In the genomic region with DNA sequence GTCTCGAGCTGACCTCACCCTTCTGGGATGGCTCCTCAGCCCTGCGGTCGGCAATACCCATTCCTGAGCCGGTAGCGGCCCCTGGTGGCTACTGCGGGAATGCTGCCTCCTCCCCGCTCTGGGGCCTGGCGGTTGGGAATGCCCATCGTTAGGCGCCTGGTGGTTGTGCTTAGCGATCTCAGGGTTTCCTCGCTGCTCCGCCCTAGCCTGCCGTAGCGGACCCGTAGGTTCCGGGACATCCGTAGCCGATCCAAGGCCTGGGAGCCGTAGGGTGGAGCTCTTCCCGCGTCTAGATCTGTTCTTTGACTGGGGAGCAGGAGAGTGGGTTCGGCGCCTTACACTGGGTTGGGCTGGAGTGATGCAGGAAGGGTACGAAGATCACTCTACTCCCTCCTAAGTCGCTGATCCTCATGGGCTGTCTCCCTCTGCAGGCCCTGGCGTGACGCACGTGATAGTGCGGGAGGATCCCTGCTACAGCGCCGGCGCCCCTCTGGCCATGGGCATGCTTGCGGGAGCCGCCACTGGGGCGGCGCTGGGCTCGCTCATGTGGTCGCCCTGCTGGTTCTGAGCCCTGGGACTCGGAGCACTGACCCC, we compare ENCODE assay signal across 8 cellular contexts. TPM values are rescaled to one million over a fixed set of nuclear protein-coding genes. Genes with fewer than 3 reads are reported as not detected.
DNase-seq lines count a peak whose midpoint lies in the region; ATAC-seq and TF ChIP-seq lines count a peak whose summit lies in the region.

No MANE protein-coding gene starts in this region.

- in situ Hi-C loops in Caki2 (cut with HindIII; ENCODE audit: low pct_unique_long_range_greater_than_20kb, low sequenced_read_pairs) (no loop called here), astrocyte of the cerebellum (cut with HindIII; ENCODE audit: low sequenced_read_pairs) (no loop called here)

- peak; percentile 90 for TF ChIP-seq CTCF in astrocyte of the cerebellum (IDR thresholded peaks at IDR 0.05; ENCODE audit: low read depth, low read length, missing control alignments)

- H3K4me3 ChIP-seq in astrocyte of the cerebellum (ENCODE audit: low read depth, low read length), result peak overlapping the region; percentile 30
- H3K4me3 ChIP-seq in aorta (ENCODE audit: low read length in 2 of 2), result no peak overlapping the region

- H3K36me3 ChIP-seq in aorta (ENCODE audit: control insufficient read depth in 1 of 2, insufficient read depth in 2 of 2, low read length in 1 of 2), result no peaks in the 10 kb centered on the region

- no peaks in the 10 kb centered on the region for H3K4me1 ChIP-seq in aorta (ENCODE audit: control insufficient read depth in 1 of 2, insufficient read depth in 2 of 2, low read length in 2 of 2)

- intact Hi-C loops in aorta (cut with DNase I), result loop anchor here (2.0 to 10.0 kb wide), 4 partner anchors 34 to 366 kb away; no protein-coding TSS in a partner anchor

- no peaks in the 10 kb centered on the region for H3K9me3 ChIP-seq in aorta (ENCODE audit: control insufficient read depth, low read length)

- peak; percentile 54 for DNase-seq in Caki2 (ENCODE audit: low read depth)
- DNase-seq in GOT3 (lab: John Stamatoyannopoulos, UW), result peak; percentile 57
- peak; percentile 75 for DNase-seq in NCI-H1105 treated with DMSO at 0.1 percent for 48 hours (lab: John Stamatoyannopoulos, UW)
- peak; percentile 90 for DNase-seq in T1000 (lab: John Stamatoyannopoulos, UW)
- peak; percentile 59 for DNase-seq in astrocyte of the cerebellum (ENCODE audit: low read depth)
- peak; percentile 79 to 85 for DNase-seq in hippocampal formation (lab: John Stamatoyannopoulos, UW)
- DNase-seq in retina, result peak; percentile 95
- DNase-seq in aorta, result peak; percentile 94 to 97

- no peak overlapping the region for H3K27ac ChIP-seq in aorta (ENCODE audit: low read depth in 1 of 2, low read length in 2 of 2)

- ATAC-seq in aorta (ENCODE audit: low FRiP score), result peak; percentile 97

- no peaks in the 10 kb centered on the region for H3K27me3 ChIP-seq in aorta (ENCODE audit: control insufficient read depth in 1 of 2, insufficient read depth in 2 of 2, low read length in 1 of 2)

- WGBS in aorta, 2 donors, result 8 to 9% methylated on average over 40 of the region's 40 CpGs

RNA-seq across cellular contexts. Expression of a gene that starts 14.8 kb away (rescaled TPM):
- total RNA-seq in Caki2 (2014; rRNA removed; shearing (Covaris generic); ENCODE audit: low replicate concordance), result not detected in 2 replicates
- total RNA-seq in aorta, result 10 to 100 TPM in 1 of 2 donors, 1 to 10 TPM in 1; 3.5 to 10.5 TPM
- 10 to 100 TPM in 1 of 2 donors, 1 to 10 TPM in 1; 3.3 to 14.1 TPM for polyA plus RNA-seq in aorta
